22 cellular contexts compared by ENCODE assay signal in the genomic region with DNA sequence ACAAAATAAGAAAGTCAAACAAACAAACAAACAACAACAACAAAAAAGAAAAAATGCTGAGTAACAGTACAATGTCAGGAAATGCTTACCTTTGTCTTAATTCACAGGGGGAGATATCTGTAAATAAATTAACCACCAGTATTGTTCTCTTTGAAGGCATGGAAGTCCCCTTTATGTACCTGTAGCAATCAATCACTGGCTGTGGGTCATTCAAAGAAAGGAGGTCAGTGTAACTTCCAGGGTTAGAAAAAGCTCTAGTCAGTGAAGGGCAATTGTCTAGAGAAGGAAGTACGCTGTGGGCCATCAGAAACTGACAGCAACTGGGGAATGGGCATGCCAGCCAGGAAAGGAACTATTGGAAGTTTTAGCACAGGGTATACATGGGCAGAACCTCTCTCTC.
"Had no signal": no experiment of that assay in that cellular context is flagged by ENCODE, and none has a peak within 500 bp of the region (broad histone marks: within the 10 kb centered on the region; RNA-seq: fewer than 3 reads in every experiment).

No MANE protein-coding gene starts in this region.

- ATAC-seq: esophagus mucosa; left cardiac atrium; lower lobe of right lung; natural killer cell treated with Interleukin-12 subunit alpha and Interleukin-12 subunit beta and Interleukin-15 and Interleukin-18, amount 100 ng/mL, for 72 hours had no signal

- H3K9me3 ChIP-seq: left ventricle myocardium inferior, lower lobe of right lung, neutrophil, right atrium auricular region, sigmoid colon, suprapubic skin, thyroid gland had no signal

- H3K36me3 ChIP-seq: left ventricle myocardium inferior, lower lobe of right lung, neutrophil, right atrium auricular region, sigmoid colon, suprapubic skin, thyroid gland had no signal

- H3K27me3 ChIP-seq: neutrophil, right atrium auricular region, sigmoid colon, suprapubic skin, thyroid gland had no signal

- H3K4me3 ChIP-seq: coronary artery, left ventricle myocardium inferior, lower lobe of right lung, right atrium auricular region, sigmoid colon, skin epidermis, suprapubic skin, thyroid gland had no signal

- DNase-seq: effector CD4-positive, alpha-beta T cell; glutamatergic neuron; immature natural killer cell; kidney; left cardiac atrium; left ventricle myocardium inferior; lower lobe of right lung; midbrain; sigmoid colon; stimulated activated CD4-positive, alpha-beta T cell treated with anti-CD3 and anti-CD28 coated beads, Interleukin-12 subunit alpha, Interleukin-12 subunit beta, amount 100 ng/mL, for 4 hours; stimulated activated CD4-positive, alpha-beta T cell treated with anti-CD3 and anti-CD28 coated beads, Interleukin-2, amount 100 ng/mL, for 48 hours; stimulated activated naive CD4-positive, alpha-beta T cell treated with Interleukin-2 at 50 U/mL for 16 hours; thyroid gland had no signal

- H3K27ac ChIP-seq: coronary artery, left ventricle myocardium inferior, lower lobe of right lung, neutrophil, right atrium auricular region, sigmoid colon, skin epidermis, suprapubic skin, thyroid gland had no signal

- FAIRE-seq: frontal cortex, kidney, urothelium cell line had no signal

- H3K4me1 ChIP-seq: left ventricle myocardium inferior, lower lobe of right lung, right atrium auricular region, sigmoid colon, suprapubic skin, thyroid gland had no signal
